ENCODE assay signal across 14 cellular contexts in the genomic region with DNA sequence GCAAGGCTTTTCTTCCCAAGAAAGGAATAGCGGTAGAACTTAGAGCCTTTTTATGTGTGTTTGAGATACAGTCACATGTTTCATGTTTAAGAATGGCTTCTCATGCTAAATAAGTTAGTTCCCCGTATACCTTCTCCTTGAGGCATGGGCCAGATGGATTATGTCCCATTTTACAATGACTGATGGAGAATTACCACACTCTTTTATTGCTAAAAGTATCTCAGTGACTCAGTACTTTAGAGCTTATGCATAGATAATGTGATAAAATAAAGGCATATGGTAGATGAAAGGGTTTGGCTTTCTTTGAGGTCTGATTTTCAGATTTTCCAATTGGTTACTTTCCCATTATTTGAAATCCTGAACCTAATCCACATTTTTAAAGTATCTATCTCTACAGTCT.
"Had no signal": no experiment of that assay in that cellular context is flagged by ENCODE, and none has a peak within 500 bp of the region (broad histone marks: within the 10 kb centered on the region; RNA-seq: fewer than 3 reads in every experiment).

No MANE protein-coding gene starts in this region.

- H3K4me1 ChIP-seq: adrenal gland had no signal

- H3K27ac ChIP-seq: adrenal gland, heart right ventricle, sigmoid colon had no signal

- DNase-seq: activated CD4-positive, alpha-beta T cell treated with anti-CD3 and anti-CD28 coated beads, Interleukin-2, amount 50 U/mL, for 1 hour; activated CD4-positive, CD25-positive, alpha-beta regulatory T cell; activated naive CD4-positive, alpha-beta T cell treated with anti-CD3 and anti-CD28 coated beads, Interleukin-2, amount 10 ng/mL, durations not matched to agents 7 days and 5 days; activated T-cell treated with anti-CD3 and anti-CD28 coated beads for 4 hours; adrenal gland; dermis blood vessel endothelial cell; erythroblast; heart right ventricle; mammary epithelial cell; nephron progenitor cell; sigmoid colon; stimulated activated CD4-positive, alpha-beta T cell treated with anti-CD3 and anti-CD28 coated beads, Interleukin-15, amount 100 ng/mL, for 24 hours; stimulated activated CD4-positive, alpha-beta T cell treated with anti-CD3 and anti-CD28 coated beads, Interleukin-4, amount 100 ng/mL, for 24 hours; T-helper 17 cell had no signal

- H3K4me3 ChIP-seq: adrenal gland, heart right ventricle, sigmoid colon had no signal

- H3K9me3 ChIP-seq: adrenal gland, heart right ventricle, sigmoid colon had no signal

- H3K27me3 ChIP-seq: adrenal gland, heart right ventricle, sigmoid colon had no signal
